Comparison of ENCODE assay signal across 8 cellular contexts in the genomic region with DNA sequence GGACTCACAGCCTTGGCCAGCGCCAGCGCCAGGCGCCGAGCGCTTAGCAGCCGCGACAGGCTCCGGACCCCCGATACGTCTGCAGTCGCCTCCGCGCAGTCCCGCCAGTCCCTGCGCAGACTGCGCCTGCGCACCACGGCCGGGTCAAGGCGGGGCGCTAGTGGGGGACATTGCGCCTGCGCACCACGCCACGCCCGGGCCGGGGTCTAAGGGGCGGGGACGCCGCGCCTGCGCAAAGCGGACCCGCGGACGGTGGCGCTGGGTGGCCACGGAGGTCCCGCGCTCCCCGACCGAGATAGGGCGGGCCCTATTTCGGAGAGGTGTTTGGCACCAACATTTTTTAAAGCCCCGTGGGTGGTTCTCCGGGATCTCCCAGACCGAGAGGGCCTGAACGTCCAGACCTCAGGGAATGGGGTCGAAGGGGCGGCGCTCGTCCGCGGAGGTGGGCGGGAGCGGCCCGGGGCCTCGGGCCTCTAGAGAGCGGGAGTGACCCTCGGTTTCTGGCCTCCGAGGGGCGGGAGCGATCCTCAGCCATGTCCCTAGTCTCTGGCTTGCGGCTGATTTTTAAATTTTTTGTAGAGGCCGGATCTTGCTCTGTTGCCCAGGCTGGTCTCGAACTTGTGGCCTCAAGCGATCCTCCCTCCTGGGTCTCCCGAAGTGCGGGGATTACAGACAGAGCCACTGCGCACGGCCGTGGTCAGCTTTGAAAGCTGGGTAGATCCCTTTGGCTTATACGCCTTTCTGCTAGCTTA.
DNase-seq lines count a peak whose midpoint lies in the region; ATAC-seq, FAIRE-seq and TF ChIP-seq lines count a peak whose summit lies in the region.
"Not testable (repeated sequence)": the region's sequence is repeated elsewhere in the genome, so short reads cannot be mapped to it uniquely, and the experiment has no call there.

No MANE protein-coding gene starts in this region.

- H3K4me3 Mint-ChIP-seq in dendritic cell treated with granulocyte-macrophage colony-stimulating factor and Interleukin-4, amounts not matched to agents 40 ng/mL and 50 ng/mL, for 4 days: peak overlapping the region; percentile 80

- DNase-seq in GM12892 (ENCODE audit: insufficient read length) (peak; percentile 72), HEK293T (ENCODE audit: extremely low spot score) (peak; percentile 63), LNCaP clone FGC (ENCODE audit: low read depth) (peak; percentile 4), iris pigment epithelial cell (ENCODE audit: low read depth) (peak; percentile 38), sciatic nerve (ENCODE audit: low spot score) (peak; percentile 95), transverse colon (peak; percentile 92)
- peak; percentile 96 for DNase-seq in activated CD8-positive, alpha-beta memory T cell treated with anti-CD3 and anti-CD28 coated beads for 24 hours

- FAIRE-seq in GM12892 (lab: Jason Lieb, UNC): not testable (repeated sequence)

- not testable (repeated sequence) for H3K27me3 Mint-ChIP-seq in dendritic cell treated with granulocyte-macrophage colony-stimulating factor and Interleukin-4, amounts not matched to agents 40 ng/mL and 50 ng/mL, for 4 days

- 2 to 33% methylated on average over 1 to 27 of the region's 73 CpGs for WGBS in transverse colon (ENCODE audit: low coverage in 1 of 2), 2 donors

- H3K27ac ChIP-seq in transverse colon: peak overlapping the region; percentile 81 to 98 (median 94)

- H3K4me3 ChIP-seq in LNCaP clone FGC (ENCODE audit: low read depth, low read length) (peak overlapping the region; percentile 66), transverse colon (peak overlapping the region; percentile 55 to 96 (median 67))

- not testable (repeated sequence) for H3K9me3 ChIP-seq in transverse colon

- in situ Hi-C loops in transverse colon (cut with MboI; ENCODE audit: low pct_ligation_motif_present in 1 of 4, low pct_unique_long_range_greater_than_20kb in 1 of 4, low sequenced_read_pairs in 3 of 4): not testable (repeated sequence)

- peak; percentile 94 for ATAC-seq in sciatic nerve

- CTCF ChIA-PET in HEK293T (lab: Yijun Ruan, JAX): not testable (repeated sequence)

- intact Hi-C loops in dendritic cell treated with granulocyte-macrophage colony-stimulating factor and Interleukin-4, amounts not matched to agents 40 ng/mL and 50 ng/mL, for 4 days (cut with micrococcal nuclease); sciatic nerve (cut with DNase I); transverse colon (cut with DNase I; ENCODE audit: low total_unique reads): not testable (repeated sequence)

- not testable (repeated sequence) for TF ChIP-seq EP300 in transverse colon (IDR thresholded peaks at IDR 0.05; ENCODE audit: low read depth)

- H3K4me1 Mint-ChIP-seq in dendritic cell treated with granulocyte-macrophage colony-stimulating factor and Interleukin-4, amounts not matched to agents 40 ng/mL and 50 ng/mL, for 4 days (ENCODE audit: low read depth): not testable (repeated sequence)

- TF ChIP-seq POLR2A in GM12892 (IDR thresholded peaks at IDR 0.05; ENCODE audit: low read depth, low read length): peak; percentile 61; the same call in 1 of the 2 replicates
- TF ChIP-seq POLR2A in transverse colon (IDR thresholded peaks at IDR 0.05): peak; percentile 94

- TF ChIP-seq CTCF in LNCaP clone FGC (IDR thresholded peaks at IDR 0.05; ENCODE audit: control insufficient read depth, extremely low read depth, insufficient read depth): not testable (repeated sequence)
- TF ChIP-seq CTCF in transverse colon (IDR thresholded peaks at IDR 0.05): peak in 1 of 5 experiments; percentile 44

- H3K27me3 ChIP-seq in transverse colon: not testable (repeated sequence)

- not testable (repeated sequence) for H3K36me3 Mint-ChIP-seq in dendritic cell treated with granulocyte-macrophage colony-stimulating factor and Interleukin-4, amounts not matched to agents 40 ng/mL and 50 ng/mL, for 4 days (ENCODE audit: low read depth)

- not testable (repeated sequence) for H3K4me1 ChIP-seq in transverse colon

- POLR2A ChIA-PET in HEK293T (lab: Yijun Ruan, JAX): not testable (repeated sequence)

- peak overlapping the region; percentile 75 for H3K27ac Mint-ChIP-seq in dendritic cell treated with granulocyte-macrophage colony-stimulating factor and Interleukin-4, amounts not matched to agents 40 ng/mL and 50 ng/mL, for 4 days

- H3K36me3 ChIP-seq in transverse colon: not testable (repeated sequence)

- not testable (repeated sequence) for H3K9me3 Mint-ChIP-seq in dendritic cell treated with granulocyte-macrophage colony-stimulating factor and Interleukin-4, amounts not matched to agents 40 ng/mL and 50 ng/mL, for 4 days

Comparison
In these comparisons a context has a peak if more than half of its experiments do, and no peak if none do; other contexts are left out.
1. Peak in every context shown above with its lines: DNase-seq, ATAC-seq, H3K4me3 ChIP-seq and H3K27ac ChIP-seq.
2. DNase-seq: peak in every context shown above with its lines; median percentile 96 in activated CD8-positive, alpha-beta memory T cell treated with anti-CD3 and anti-CD28 coated beads for 24 hours; 95 in sciatic nerve; 92 in transverse colon; 72 in GM12892; 63 in HEK293T; 38 in iris pigment epithelial cell; 4 in LNCaP clone FGC.